In the genomic region with DNA sequence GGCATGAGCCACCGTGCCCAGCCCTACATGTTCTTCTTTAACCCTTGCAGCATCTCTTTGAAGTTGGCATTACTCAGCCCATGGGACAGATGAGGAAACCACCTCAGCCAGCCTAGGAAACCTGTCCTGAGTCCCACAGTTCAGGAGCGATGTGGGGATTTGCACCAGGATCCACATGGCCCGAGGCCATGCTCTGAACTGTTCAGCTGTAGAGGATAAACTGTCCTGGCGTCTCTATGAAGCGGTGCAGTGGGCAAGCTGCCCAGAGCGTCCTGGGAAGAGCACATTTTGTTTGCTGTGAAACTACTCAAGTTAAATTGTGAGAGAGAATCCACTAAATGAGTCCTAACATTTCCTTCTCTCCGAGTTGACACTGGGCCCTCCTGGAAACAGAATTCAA, we compare ENCODE assay signal across 9 cellular contexts.
DNase-seq lines count a peak whose midpoint lies in the region; ATAC-seq and TF ChIP-seq lines count a peak whose summit lies in the region.
"Had no signal": no experiment of that assay in that cellular context is flagged by ENCODE, and none has a peak within 500 bp of the region (broad histone marks: within the 10 kb centered on the region; RNA-seq: fewer than 3 reads in every experiment).

No MANE protein-coding gene starts in this region.

- no peak for TF ChIP-seq POLR2A in esophagus muscularis mucosa (IDR thresholded peaks at IDR 0.05; ENCODE audit: low read depth)

- DNase-seq in NCI-H345 (lab: John Stamatoyannopoulos, UW) (peak; percentile 80), esophagus muscularis mucosa (ENCODE audit: extremely low spot score) (no peak), mucosa of descending colon (peak in 2 of 3 donors; percentile 32 to 43), DMS114 treated with DMSO at 0.1 percent for 48 hours (lab: John Stamatoyannopoulos, UW; ENCODE audit: unreplicated experiment) (no peak), AG20443 (ENCODE audit: low spot score) (no peak), UCSD-AML1 (lab: John Stamatoyannopoulos, UW; ENCODE audit: unreplicated experiment) (no peak)

- H3K9me3 ChIP-seq in esophagus muscularis mucosa (no peaks in the 10 kb centered on the region), mucosa of descending colon (no peaks in the 10 kb centered on the region)
- H3K9me3 ChIP-seq: tibial artery had no signal

- peaks cover 18 to 34% (median 28%) of the 10 kb centered on the region in 4 donors for H3K4me1 ChIP-seq in esophagus muscularis mucosa
- no peaks in the 10 kb centered on the region for H3K4me1 ChIP-seq in mucosa of descending colon (ENCODE audit: low read depth)

- TF ChIP-seq CTCF in C4-2B (conservative IDR thresholded peaks at IDR 0.05) = no peak
- TF ChIP-seq CTCF in esophagus muscularis mucosa (IDR thresholded peaks at IDR 0.05) = peak in 1 of 3 experiments; percentile 41
- no peak for TF ChIP-seq CTCF in mucosa of descending colon (IDR thresholded peaks at IDR 0.05)

- H3K27ac ChIP-seq in C4-2B (0 out of 2 replicates have a peak overlapping the region, but pooled peaks have one; percentile 5), esophagus muscularis mucosa (replicated peaks in 1 of 4) (peak overlapping the region; percentile 60 to 82 (median 68))
- H3K27ac ChIP-seq: tibial artery had no signal

- intact Hi-C loops in esophagus muscularis mucosa (cut with DNase I) = no loop called here
- intact Hi-C loops in mucosa of descending colon (cut with DNase I, micrococcal nuclease) = no loop called here

- H3K36me3 ChIP-seq in esophagus muscularis mucosa (no peaks in the 10 kb centered on the region), mucosa of descending colon (ENCODE audit: low read depth) (no peaks in the 10 kb centered on the region)
- H3K36me3 ChIP-seq: tibial artery had no signal

- TF ChIP-seq EP300 in esophagus muscularis mucosa (IDR thresholded peaks at IDR 0.05) = no peak

- WGBS in esophagus muscularis mucosa = 28% methylated on average over 4 of the region's 7 CpGs

- no peaks in the 10 kb centered on the region for H3K27me3 ChIP-seq in esophagus muscularis mucosa

- no peak overlapping the region for H3K4me3 ChIP-seq in esophagus muscularis mucosa
- no peak overlapping the region for H3K4me3 ChIP-seq in mucosa of descending colon
- H3K4me3 ChIP-seq: tibial artery had no signal

- no peak for ATAC-seq in mucosa of descending colon
- ATAC-seq in GM19397 (IDR thresholded peaks at IDR 0.05; ENCODE audit: unreplicated experiment) = no peak

Comparison
In these comparisons a context has a peak if more than half of its experiments do, and no peak if none do; other contexts are left out.
1. DNase-seq: peak in NCI-H345 (single experiment) and mucosa of descending colon (2 of 3); none in esophagus muscularis mucosa (single experiment), DMS114 treated with DMSO at 0.1 percent for 48 hours (single experiment), AG20443 (single experiment) and UCSD-AML1 (single experiment).